Comparison of ENCODE assay signal across 9 cellular contexts in genomic region chr20:17964632-17965031, GRCh38. TPM values are rescaled to one million over a fixed set of nuclear protein-coding genes. Genes with fewer than 3 reads are reported as not detected.
DNase-seq lines count a peak whose midpoint lies in the region; ATAC-seq and TF ChIP-seq lines count a peak whose summit lies in the region.
"Had no signal": no experiment of that assay in that cellular context is flagged by ENCODE, and none has a peak within 500 bp of the region (broad histone marks: within the 10 kb centered on the region; RNA-seq: fewer than 3 reads in every experiment).

No MANE protein-coding gene starts in this region.

- peak overlapping the region; percentile 93 for H3K4me3 Mint-ChIP-seq in activated naive CD4-positive, alpha-beta T cell treated with anti-CD3 and anti-CD28 coated beads, Interleukin-2, amount 50 U/mL, for 24 hours

- peaks cover 58% of the 10 kb centered on the region for H3K4me1 Mint-ChIP-seq in activated naive CD4-positive, alpha-beta T cell treated with anti-CD3 and anti-CD28 coated beads, Interleukin-2, amount 50 U/mL, for 24 hours

- intact Hi-C loops in right lobe of liver (cut with DNase I), result no loop called here
- intact Hi-C loops in upper lobe of right lung (cut with DNase I), result no loop called here

- no peak for DNase-seq in activated naive CD4-positive, alpha-beta T cell treated with anti-CD3 and anti-CD28 coated beads, Interleukin-2, amount 50 U/mL, for 16 hours
- no peak for DNase-seq in activated naive CD4-positive, alpha-beta T cell treated with anti-CD3 and anti-CD28 coated beads, Interleukin-2, amount 50 U/mL, for 72 hours (ENCODE audit: low spot score in 2 of 2)
- DNase-seq in right lobe of liver (no peak), upper lobe of right lung (no peak)

- H3K36me3 Mint-ChIP-seq in activated naive CD4-positive, alpha-beta T cell treated with anti-CD3 and anti-CD28 coated beads, Interleukin-2, amount 50 U/mL, for 24 hours, result peaks cover 36% of the 10 kb centered on the region
- H3K36me3 Mint-ChIP-seq in activated naive CD4-positive, alpha-beta T cell treated with anti-CD3 and anti-CD28 coated beads, Interleukin-2, amount 50 U/mL, for 72 hours, result peaks cover 58 to 69% of the 10 kb centered on the region in 2 donors

- H3K4me3 ChIP-seq in right lobe of liver (no peak overlapping the region), upper lobe of right lung (peak overlapping the region; percentile 96)
- H3K4me3 ChIP-seq: esophagus muscularis mucosa had no signal

- peak overlapping the region; percentile 89 for H3K27ac Mint-ChIP-seq in activated naive CD4-positive, alpha-beta T cell treated with anti-CD3 and anti-CD28 coated beads, Interleukin-2, amount 50 U/mL, for 24 hours
- H3K27ac Mint-ChIP-seq in activated naive CD4-positive, alpha-beta T cell treated with anti-CD3 and anti-CD28 coated beads, Interleukin-2, amount 50 U/mL, for 72 hours, result peak overlapping the region; percentile 77 to 97

- TF ChIP-seq CTCF in right lobe of liver (IDR thresholded peaks at IDR 0.05), result no peak
- TF ChIP-seq CTCF in upper lobe of right lung (IDR thresholded peaks at IDR 0.05), result no peak

- no peaks in the 10 kb centered on the region for H3K27me3 ChIP-seq in right lobe of liver
- H3K27me3 ChIP-seq in upper lobe of right lung, result no peaks in the 10 kb centered on the region
- H3K27me3 ChIP-seq: esophagus muscularis mucosa had no signal

- H3K9me3 Mint-ChIP-seq in activated naive CD4-positive, alpha-beta T cell treated with anti-CD3 and anti-CD28 coated beads, Interleukin-2, amount 50 U/mL, for 24 hours, result no peaks in the 10 kb centered on the region
- no peaks in the 10 kb centered on the region for H3K9me3 Mint-ChIP-seq in activated naive CD4-positive, alpha-beta T cell treated with anti-CD3 and anti-CD28 coated beads, Interleukin-2, amount 50 U/mL, for 72 hours

- H3K27ac ChIP-seq in right lobe of liver (peak overlapping the region in 2 of 3 donors; percentile 97 to 99), upper lobe of right lung (peak overlapping the region; percentile 99)

- H3K36me3 ChIP-seq in right lobe of liver (no peaks in the 10 kb centered on the region), upper lobe of right lung (no peaks in the 10 kb centered on the region)
- H3K36me3 ChIP-seq: esophagus muscularis mucosa had no signal

- no peaks in the 10 kb centered on the region for H3K27me3 Mint-ChIP-seq in activated naive CD4-positive, alpha-beta T cell treated with anti-CD3 and anti-CD28 coated beads, Interleukin-2, amount 50 U/mL, for 24 hours

- H3K9me3 ChIP-seq in right lobe of liver (no peaks in the 10 kb centered on the region), upper lobe of right lung (no peaks in the 10 kb centered on the region)
- H3K9me3 ChIP-seq: esophagus muscularis mucosa had no signal

- no peak for TF ChIP-seq POLR2A in right lobe of liver (IDR thresholded peaks at IDR 0.05)

- peaks cover 0 to 64% (median 20%) of the 10 kb centered on the region in 4 donors for H3K4me1 ChIP-seq in right lobe of liver
- peaks cover 71% of the 10 kb centered on the region for H3K4me1 ChIP-seq in upper lobe of right lung

- no peak for ATAC-seq in activated naive CD4-positive, alpha-beta T cell treated with anti-CD3 and anti-CD28 coated beads, Interleukin-2, amount 50 U/mL, for 72 hours
- no peak for ATAC-seq in right lobe of liver
- no peak for ATAC-seq in upper lobe of right lung
- ATAC-seq in HG03025 (IDR thresholded peaks at IDR 0.05; ENCODE audit: low FRiP score, unreplicated experiment), result no peak
- no peak for ATAC-seq in HG03442 (IDR thresholded peaks at IDR 0.05; ENCODE audit: unreplicated experiment)
- no peak for ATAC-seq in HG03280 (IDR thresholded peaks at IDR 0.05; ENCODE audit: unreplicated experiment)

- 64% methylated on average over 3 of the region's 3 CpGs for WGBS in right lobe of liver (ENCODE audit: insufficient coverage, low coverage, low lambda C conversion rate, missing lambda C conversion rate)

RNA-seq across cellular contexts. Expression of gene SNX5, which starts 4.0 kb away (rescaled TPM):
- 100 to 1,000 TPM; 182 to 188 TPM for total RNA-seq in activated naive CD4-positive, alpha-beta T cell treated with anti-CD3 and anti-CD28 coated beads, Interleukin-2, amount 50 U/mL, for 72 hours
- total RNA-seq in right lobe of liver (10 to 100 TPM; 32.6 to 74.5 (median 46.0) TPM), upper lobe of right lung (86.6 TPM)

RNA-seq across cellular contexts. Expression of gene MGME1, which starts 4.2 kb away (rescaled TPM):
- total RNA-seq in activated naive CD4-positive, alpha-beta T cell treated with anti-CD3 and anti-CD28 coated beads, Interleukin-2, amount 50 U/mL, for 72 hours, result 10 to 100 TPM; 31.9 to 33.9 TPM
- total RNA-seq in right lobe of liver (1 to 10 TPM; 6.0 to 8.4 (median 7.5) TPM), upper lobe of right lung (10.2 TPM)
